1 cellular context compared by ENCODE assay signal in genomic region chr9:124779368-124780059, GRCh38.
TF ChIP-seq lines count a peak whose summit lies in the region.

No MANE protein-coding gene starts in this region.

TF ChIP-seq in IMR-90, 13 proteins besides CTCF, POLR2A, EP300 and RAD21 (continued from another document):
- TF ChIP-seq USF2 (IDR thresholded peaks at IDR 0.05; ENCODE audit: low read depth, low read length) (no peak), CHD1 (IDR thresholded peaks at IDR 0.05; ENCODE audit: low read depth, low read length) (no peak), ELK1 (IDR thresholded peaks at IDR 0.05; ENCODE audit: borderline replicate concordance, low read depth, low read length) (no peak), CEBPB (IDR thresholded peaks at IDR 0.05; ENCODE audit: low read depth, low read length) (no peak), MAZ (IDR thresholded peaks at IDR 0.05; ENCODE audit: borderline replicate concordance, low read depth, low read length) (peak; percentile 88; the same call in 1 of the 2 replicates), SMC3 (IDR thresholded peaks at IDR 0.05; ENCODE audit: low read depth, low read length) (no peak), RCOR1 (IDR thresholded peaks at IDR 0.05; ENCODE audit: insufficient replicate concordance, low read length) (peak; percentile 14), NFE2L2 (IDR thresholded peaks at IDR 0.05; ENCODE audit: low read depth, low read length) (peak; percentile 35; the same call in 1 of the 2 replicates), BHLHE40 (IDR thresholded peaks at IDR 0.05; ENCODE audit: low read depth, low read length) (peak; percentile 55)
